ENCODE assay signal across 7 cellular contexts in genomic region chr3:178671261-178672191, GRCh38.
DNase-seq lines count a peak whose midpoint lies in the region; ATAC-seq, FAIRE-seq and TF ChIP-seq lines count a peak whose summit lies in the region.

No MANE protein-coding gene starts in this region.

- H3K9me3 ChIP-seq in uterus: no peaks in the 10 kb centered on the region
- H3K9me3 ChIP-seq in gastrocnemius medialis: no peaks in the 10 kb centered on the region

- no peak overlapping the region for H3K27ac ChIP-seq in uterus
- no peak overlapping the region for H3K27ac ChIP-seq in gastrocnemius medialis

- intact Hi-C loops in uterus (cut with DNase I; ENCODE audit: low total_unique reads) (no loop called here), gastrocnemius medialis (cut with DNase I; ENCODE audit: low total_unique reads) (no loop called here)

- in situ Hi-C loops in gastrocnemius medialis (cut with MboI; ENCODE audit: low sequenced_read_pairs in 4 of 4): no loop called here

- FAIRE-seq in frontal cortex (lab: Jason Lieb, UNC): no peak

- H3K4me3 ChIP-seq in uterus (no peak overlapping the region), gastrocnemius medialis (no peak overlapping the region)

- DNase-seq in astrocyte of the hippocampus (ENCODE audit: low read depth, low spot score) (peak; percentile 69), omental fat pad (ENCODE audit: low spot score) (no peak), frontal cortex (ENCODE audit: low spot score in 2 of 2) (no peak), uterus (no peak), gastrocnemius medialis (no peak)

- no peak for TF ChIP-seq CTCF in omental fat pad (IDR thresholded peaks at IDR 0.05)
- no peak for TF ChIP-seq CTCF in uterus (IDR thresholded peaks at IDR 0.05)
- no peak for TF ChIP-seq CTCF in gastrocnemius medialis (IDR thresholded peaks at IDR 0.05 in 4 of 5, conservative IDR thresholded peaks at IDR 0.05 in 1 of 5)

- no peaks in the 10 kb centered on the region for H3K36me3 ChIP-seq in uterus
- H3K36me3 ChIP-seq in gastrocnemius medialis: no peaks in the 10 kb centered on the region

- TF ChIP-seq POLR2A in uterus (IDR thresholded peaks at IDR 0.05) (no peak), gastrocnemius medialis (IDR thresholded peaks at IDR 0.05) (no peak)

- H3K27me3 ChIP-seq in uterus (no peaks in the 10 kb centered on the region), gastrocnemius medialis (no peaks in the 10 kb centered on the region)

- ATAC-seq in GM19035 (IDR thresholded peaks at IDR 0.05; ENCODE audit: unreplicated experiment) (peak; percentile 54), HG02981 (IDR thresholded peaks at IDR 0.05; ENCODE audit: unreplicated experiment) (peak; percentile 77), omental fat pad (ENCODE audit: low FRiP score) (peak; percentile 44), gastrocnemius medialis (no peak)

- no peaks in the 10 kb centered on the region for H3K4me1 ChIP-seq in uterus
- H3K4me1 ChIP-seq in gastrocnemius medialis: peaks cover 0 to 3% of the 10 kb centered on the region in 2 donors

Comparison
In these comparisons a context has a peak if more than half of its experiments do, and no peak if none do; other contexts are left out.
1. ATAC-seq: peak in GM19035 (single experiment), HG02981 (single experiment) and omental fat pad (single experiment); none in gastrocnemius medialis (0 of 2).